In the genomic region with DNA sequence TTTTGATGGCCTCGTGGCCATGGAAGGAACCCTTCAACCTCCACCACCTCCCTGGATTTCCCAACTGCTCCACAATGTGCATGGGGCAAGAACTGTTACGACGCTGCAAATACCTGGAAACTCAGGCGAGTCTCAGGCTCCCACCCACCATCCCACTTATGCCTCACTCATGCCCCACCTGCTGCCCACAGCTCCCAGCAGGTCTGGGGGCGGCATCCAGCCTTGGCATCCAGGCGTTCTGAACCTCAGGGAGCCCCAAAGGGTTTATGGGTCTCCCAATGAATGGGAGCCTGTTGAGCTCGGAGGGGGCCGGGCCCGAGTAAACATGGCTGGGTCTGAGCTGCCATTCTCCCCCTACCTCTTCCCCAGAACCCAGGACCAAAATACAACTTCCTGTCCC, we compare ENCODE assay signal across 34 cellular contexts. TPM values are rescaled to one million over a fixed set of nuclear protein-coding genes. Genes with fewer than 3 reads are reported as not detected.
"Had no signal": no experiment of that assay in that cellular context is flagged by ENCODE, and none has a peak within 500 bp of the region (broad histone marks: within the 10 kb centered on the region; RNA-seq: fewer than 3 reads in every experiment).

No MANE protein-coding gene starts in this region.

- H3K9me3 ChIP-seq: adrenal gland, body of pancreas, colonic mucosa, esophagus muscularis mucosa, gastrocnemius medialis had no signal

- H3K27me3 ChIP-seq: adrenal gland, body of pancreas, esophagus muscularis mucosa, gastrocnemius medialis had no signal

- H3K27ac ChIP-seq: body of pancreas, colonic mucosa, foreskin keratinocyte had no signal

- H3K4me1 ChIP-seq: colonic mucosa, foreskin keratinocyte had no signal

- DNase-seq: activated CD4-positive, alpha-beta memory T cell treated with anti-CD3 and anti-CD28 coated beads for 36 hours; activated CD4-positive, alpha-beta T cell treated with anti-CD3 and anti-CD28 coated beads for 36 hours; activated CD4-positive, alpha-beta T cell treated with anti-CD3 and anti-CD28 coated beads, Interleukin-2, amount 10 ng/mL, durations not matched to agents 24 days and 14 days; activated CD4-positive, CD25-positive, alpha-beta regulatory T cell; activated CD4-positive, CD25-positive, alpha-beta regulatory T cell treated with anti-CD3 and anti-CD28 coated beads, Interleukin-2, amount 50 U/mL, for 72 hours; activated CD8-positive, alpha-beta memory T cell treated with anti-CD3 and anti-CD28 coated beads, Interleukin-2, amount 10 ng/mL, durations not matched to agents 7 days and 5 days; activated CD8-positive, alpha-beta memory T cell treated with anti-CD3 and anti-CD28 coated beads, Interleukin-2, amount 50 U/mL, for 4 hours; activated CD8-positive, alpha-beta T cell treated with anti-CD3 and anti-CD28 coated beads, Interleukin-2, amount 10 ng/mL, durations not matched to agents 7 days and 5 days; activated effector memory CD4-positive, alpha-beta T cell treated with anti-CD3 and anti-CD28 coated beads, Interleukin-2, amount 50 U/mL, for 16 hours; activated naive CD4-positive, alpha-beta T cell treated with anti-CD3 and anti-CD28 coated beads for 36 hours; activated naive CD8-positive, alpha-beta T cell treated with anti-CD3 and anti-CD28 coated beads for 36 hours; activated naive CD8-positive, alpha-beta T cell treated with anti-CD3 and anti-CD28 coated beads, Interleukin-2, amount 50 U/mL, for 24 hours; activated T-cell treated with anti-CD3 and anti-CD28 coated beads, Interleukin-2, amount 50 U/mL, for 1 hour; activated T-cell treated with anti-CD3 and anti-CD28 coated beads, Interleukin-2, amount 50 U/mL, for 48 hours; adrenal gland; amygdala; aorta; body of pancreas; central memory CD4-positive, alpha-beta T cell; cerebellar nuclear complex; colonic mucosa; effector memory CD4-positive, alpha-beta T cell; endodermal cell; foreskin keratinocyte; gastrocnemius medialis; glutamatergic neuron; T-helper 2 cell had no signal

- H3K36me3 ChIP-seq: adrenal gland, colonic mucosa, esophagus muscularis mucosa, gastrocnemius medialis had no signal

- ATAC-seq: activated CD4-positive, alpha-beta T cell treated with anti-CD3 and anti-CD28 coated beads for 36 hours; activated CD8-positive, alpha-beta memory T cell treated with anti-CD3 and anti-CD28 coated beads, Interleukin-2, amount 10 ng/mL, durations not matched to agents 7 days and 5 days; activated CD8-positive, alpha-beta T cell treated with anti-CD3 and anti-CD28 coated beads, Interleukin-2, amount 10 ng/mL, durations not matched to agents 7 days and 5 days; activated naive CD8-positive, alpha-beta T cell treated with anti-CD3 and anti-CD28 coated beads, Interleukin-2, amount 50 U/mL, for 24 hours; body of pancreas; foreskin keratinocyte; gastrocnemius medialis had no signal

- H3K27ac Mint-ChIP-seq: activated CD4-positive, alpha-beta memory T cell treated with anti-CD3 and anti-CD28 coated beads for 36 hours; activated CD4-positive, alpha-beta T cell treated with anti-CD3 and anti-CD28 coated beads for 36 hours; activated CD4-positive, alpha-beta T cell treated with anti-CD3 and anti-CD28 coated beads, Interleukin-2, amount 10 ng/mL, durations not matched to agents 24 days and 14 days; activated CD8-positive, alpha-beta memory T cell treated with anti-CD3 and anti-CD28 coated beads, Interleukin-2, amount 10 ng/mL, durations not matched to agents 7 days and 5 days; activated CD8-positive, alpha-beta T cell treated with anti-CD3 and anti-CD28 coated beads, Interleukin-2, amount 10 ng/mL, durations not matched to agents 7 days and 5 days; activated naive CD4-positive, alpha-beta T cell treated with anti-CD3 and anti-CD28 coated beads for 36 hours; activated naive CD4-positive, alpha-beta T cell treated with anti-CD3 and anti-CD28 coated beads, Interleukin-2, amount 50 U/mL, for 24 hours; activated naive CD8-positive, alpha-beta T cell treated with anti-CD3 and anti-CD28 coated beads for 36 hours; activated naive CD8-positive, alpha-beta T cell treated with anti-CD3 and anti-CD28 coated beads, Interleukin-2, amount 50 U/mL, for 24 hours; activated T-helper 1 cell treated with anti-CD3 and anti-CD28 coated beads, Interleukin-12 subunit alpha, Interleukin-12 subunit beta, Interleukin-2, Interleukin-4 antibody, amounts not matched to agents 30 ng/mL and 10 ng/mL and 1 ng/mL, durations not matched to agents 14 hours and 24 hours and 36 hours; activated T-helper 2 cell treated with anti-CD3 and anti-CD28 coated beads, Interferon-gamma antibody, Interleukin-2, Interleukin-4, amounts not matched to agents 10 μg/mL and 5 μg/mL and 100 μg/mL, durations not matched to agents 14 hours and 24 hours and 36 hours; endodermal cell had no signal

- H3K4me1 Mint-ChIP-seq: activated CD8-positive, alpha-beta memory T cell treated with anti-CD3 and anti-CD28 coated beads, Interleukin-2, amount 10 ng/mL, durations not matched to agents 7 days and 5 days had no signal

- H3K9me3 Mint-ChIP-seq: activated CD4-positive, alpha-beta memory T cell treated with anti-CD3 and anti-CD28 coated beads for 36 hours; activated CD4-positive, alpha-beta T cell treated with anti-CD3 and anti-CD28 coated beads, Interleukin-2, amount 10 ng/mL, durations not matched to agents 24 days and 14 days; activated naive CD4-positive, alpha-beta T cell treated with anti-CD3 and anti-CD28 coated beads for 36 hours; activated naive CD4-positive, alpha-beta T cell treated with anti-CD3 and anti-CD28 coated beads, Interleukin-2, amount 50 U/mL, for 24 hours; activated naive CD8-positive, alpha-beta T cell treated with anti-CD3 and anti-CD28 coated beads for 36 hours; activated naive CD8-positive, alpha-beta T cell treated with anti-CD3 and anti-CD28 coated beads, Interleukin-2, amount 50 U/mL, for 24 hours; activated T-helper 1 cell treated with anti-CD3 and anti-CD28 coated beads, Interleukin-12 subunit alpha, Interleukin-12 subunit beta, Interleukin-2, Interleukin-4 antibody, amounts not matched to agents 30 ng/mL and 10 ng/mL and 1 ng/mL, durations not matched to agents 14 hours and 24 hours and 36 hours; activated T-helper 2 cell treated with anti-CD3 and anti-CD28 coated beads, Interferon-gamma antibody, Interleukin-2, Interleukin-4, amounts not matched to agents 10 μg/mL and 5 μg/mL and 100 μg/mL, durations not matched to agents 14 hours and 24 hours and 36 hours; endodermal cell had no signal

- H3K4me3 Mint-ChIP-seq: activated CD4-positive, alpha-beta memory T cell treated with anti-CD3 and anti-CD28 coated beads for 36 hours; activated CD4-positive, alpha-beta T cell treated with anti-CD3 and anti-CD28 coated beads for 36 hours; activated CD4-positive, alpha-beta T cell treated with anti-CD3 and anti-CD28 coated beads, Interleukin-2, amount 10 ng/mL, durations not matched to agents 24 days and 14 days; activated CD8-positive, alpha-beta memory T cell treated with anti-CD3 and anti-CD28 coated beads, Interleukin-2, amount 10 ng/mL, durations not matched to agents 7 days and 5 days; activated CD8-positive, alpha-beta T cell treated with anti-CD3 and anti-CD28 coated beads, Interleukin-2, amount 10 ng/mL, durations not matched to agents 7 days and 5 days; activated naive CD4-positive, alpha-beta T cell treated with anti-CD3 and anti-CD28 coated beads for 36 hours; activated naive CD4-positive, alpha-beta T cell treated with anti-CD3 and anti-CD28 coated beads, Interleukin-2, amount 50 U/mL, for 24 hours; activated naive CD8-positive, alpha-beta T cell treated with anti-CD3 and anti-CD28 coated beads for 36 hours; activated naive CD8-positive, alpha-beta T cell treated with anti-CD3 and anti-CD28 coated beads, Interleukin-2, amount 50 U/mL, for 24 hours; activated T-helper 1 cell treated with anti-CD3 and anti-CD28 coated beads, Interleukin-12 subunit alpha, Interleukin-12 subunit beta, Interleukin-2, Interleukin-4 antibody, amounts not matched to agents 30 ng/mL and 10 ng/mL and 1 ng/mL, durations not matched to agents 14 hours and 24 hours and 36 hours; endodermal cell had no signal

- H3K36me3 Mint-ChIP-seq: activated CD4-positive, alpha-beta memory T cell treated with anti-CD3 and anti-CD28 coated beads for 36 hours; activated CD8-positive, alpha-beta memory T cell treated with anti-CD3 and anti-CD28 coated beads, Interleukin-2, amount 10 ng/mL, durations not matched to agents 7 days and 5 days; activated naive CD4-positive, alpha-beta T cell treated with anti-CD3 and anti-CD28 coated beads, Interleukin-2, amount 50 U/mL, for 24 hours; activated naive CD8-positive, alpha-beta T cell treated with anti-CD3 and anti-CD28 coated beads for 36 hours had no signal

- H3K4me3 ChIP-seq: adrenal gland, body of pancreas, colonic mucosa, esophagus muscularis mucosa, gastrocnemius medialis had no signal

RNA-seq across cellular contexts. Expression of a gene that starts 2.0 kb away (rescaled TPM):
- total RNA-seq: activated CD4-positive, alpha-beta memory T cell treated with anti-CD3 and anti-CD28 coated beads for 36 hours; activated CD4-positive, alpha-beta T cell treated with anti-CD3 and anti-CD28 coated beads for 36 hours; activated CD4-positive, alpha-beta T cell treated with anti-CD3 and anti-CD28 coated beads, Interleukin-2, amount 10 ng/mL, durations not matched to agents 24 days and 14 days; activated CD8-positive, alpha-beta memory T cell treated with anti-CD3 and anti-CD28 coated beads for 36 hours; activated CD8-positive, alpha-beta memory T cell treated with anti-CD3 and anti-CD28 coated beads, Interleukin-2, amount 10 ng/mL, durations not matched to agents 7 days and 5 days; activated CD8-positive, alpha-beta T cell treated with anti-CD3 and anti-CD28 coated beads, Interleukin-2, amount 10 ng/mL, durations not matched to agents 7 days and 5 days; activated naive CD4-positive, alpha-beta T cell treated with anti-CD3 and anti-CD28 coated beads for 36 hours; activated naive CD8-positive, alpha-beta T cell treated with anti-CD3 and anti-CD28 coated beads for 36 hours; activated T-helper 1 cell treated with anti-CD3 and anti-CD28 coated beads, Interleukin-12 subunit alpha, Interleukin-12 subunit beta, Interleukin-2, Interleukin-4 antibody, amounts not matched to agents 30 ng/mL and 10 ng/mL and 1 ng/mL, durations not matched to agents 14 hours and 24 hours and 36 hours; activated T-helper 2 cell treated with anti-CD3 and anti-CD28 coated beads, Interferon-gamma antibody, Interleukin-2, Interleukin-4, amounts not matched to agents 10 μg/mL and 5 μg/mL and 100 μg/mL, durations not matched to agents 14 hours and 24 hours and 36 hours; foreskin keratinocyte; T-helper 1 cell treated with Interleukin-12 subunit alpha and Interleukin-12 subunit beta and Interleukin-4 antibody, amounts not matched to agents 30 ng/mL and 1 ng/mL, for 36 hours had no signal

RNA-seq across cellular contexts. Expression of a gene that starts 12.3 kb away (rescaled TPM):
- total RNA-seq: activated CD4-positive, alpha-beta memory T cell treated with anti-CD3 and anti-CD28 coated beads for 36 hours; activated CD4-positive, alpha-beta T cell treated with anti-CD3 and anti-CD28 coated beads for 36 hours; activated CD4-positive, alpha-beta T cell treated with anti-CD3 and anti-CD28 coated beads, Interleukin-2, amount 10 ng/mL, durations not matched to agents 24 days and 14 days; activated CD8-positive, alpha-beta memory T cell treated with anti-CD3 and anti-CD28 coated beads for 36 hours; activated CD8-positive, alpha-beta memory T cell treated with anti-CD3 and anti-CD28 coated beads, Interleukin-2, amount 10 ng/mL, durations not matched to agents 7 days and 5 days; activated CD8-positive, alpha-beta T cell treated with anti-CD3 and anti-CD28 coated beads, Interleukin-2, amount 10 ng/mL, durations not matched to agents 7 days and 5 days; activated naive CD4-positive, alpha-beta T cell treated with anti-CD3 and anti-CD28 coated beads for 36 hours; activated naive CD8-positive, alpha-beta T cell treated with anti-CD3 and anti-CD28 coated beads for 36 hours; activated T-helper 1 cell treated with anti-CD3 and anti-CD28 coated beads, Interleukin-12 subunit alpha, Interleukin-12 subunit beta, Interleukin-2, Interleukin-4 antibody, amounts not matched to agents 30 ng/mL and 10 ng/mL and 1 ng/mL, durations not matched to agents 14 hours and 24 hours and 36 hours; activated T-helper 2 cell treated with anti-CD3 and anti-CD28 coated beads, Interferon-gamma antibody, Interleukin-2, Interleukin-4, amounts not matched to agents 10 μg/mL and 5 μg/mL and 100 μg/mL, durations not matched to agents 14 hours and 24 hours and 36 hours; dermis microvascular lymphatic vessel endothelial cell; foreskin keratinocyte; T-helper 1 cell treated with Interleukin-12 subunit alpha and Interleukin-12 subunit beta and Interleukin-4 antibody, amounts not matched to agents 30 ng/mL and 1 ng/mL, for 36 hours had no signal
